Comparison of ENCODE assay signal across 2 cellular contexts in genomic region chr3:170267793-170268192, GRCh38.
A peak's percentile ranks its signal among the peaks of the same experiment; 100 is the strongest.
TF ChIP-seq lines count a peak whose summit lies in the region.

No MANE protein-coding gene starts in this region.

TF ChIP-seq in liver, 16 proteins besides CTCF, POLR2A, EP300 and RAD21 (continued from another document):
- TF ChIP-seq RXRA (IDR thresholded peaks at IDR 0.05) (peak in 1 of 2 donors; percentile 26), EGR1 (IDR thresholded peaks at IDR 0.05; ENCODE audit: low read depth in 2 of 2) (no peak), REST (IDR thresholded peaks at IDR 0.05) (no peak)
- TF ChIP-seq, protein P1, sequence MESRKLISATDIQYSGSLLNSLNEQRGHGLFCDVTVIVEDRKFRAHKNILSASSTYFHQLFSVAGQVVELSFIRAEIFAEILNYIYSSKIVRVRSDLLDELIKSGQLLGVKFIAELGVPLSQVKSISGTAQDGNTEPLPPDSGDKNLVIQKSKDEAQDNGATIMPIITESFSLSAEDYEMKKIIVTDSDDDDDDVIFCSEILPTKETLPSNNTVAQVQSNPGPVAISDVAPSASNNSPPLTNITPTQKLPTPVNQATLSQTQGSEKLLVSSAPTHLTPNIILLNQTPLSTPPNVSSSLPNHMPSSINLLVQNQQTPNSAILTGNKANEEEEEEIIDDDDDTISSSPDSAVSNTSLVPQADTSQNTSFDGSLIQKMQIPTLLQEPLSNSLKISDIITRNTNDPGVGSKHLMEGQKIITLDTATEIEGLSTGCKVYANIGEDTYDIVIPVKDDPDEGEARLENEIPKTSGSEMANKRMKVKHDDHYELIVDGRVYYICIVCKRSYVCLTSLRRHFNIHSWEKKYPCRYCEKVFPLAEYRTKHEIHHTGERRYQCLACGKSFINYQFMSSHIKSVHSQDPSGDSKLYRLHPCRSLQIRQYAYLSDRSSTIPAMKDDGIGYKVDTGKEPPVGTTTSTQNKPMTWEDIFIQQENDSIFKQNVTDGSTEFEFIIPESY (IDR thresholded peaks at IDR 0.05): no peak
TF ChIP-seq in liver: peak in this region for 5.

TF ChIP-seq in HepG2, 621 proteins besides CTCF, POLR2A, EP300 and RAD21 (continued from another document):
- TF ChIP-seq, protein P2, sequence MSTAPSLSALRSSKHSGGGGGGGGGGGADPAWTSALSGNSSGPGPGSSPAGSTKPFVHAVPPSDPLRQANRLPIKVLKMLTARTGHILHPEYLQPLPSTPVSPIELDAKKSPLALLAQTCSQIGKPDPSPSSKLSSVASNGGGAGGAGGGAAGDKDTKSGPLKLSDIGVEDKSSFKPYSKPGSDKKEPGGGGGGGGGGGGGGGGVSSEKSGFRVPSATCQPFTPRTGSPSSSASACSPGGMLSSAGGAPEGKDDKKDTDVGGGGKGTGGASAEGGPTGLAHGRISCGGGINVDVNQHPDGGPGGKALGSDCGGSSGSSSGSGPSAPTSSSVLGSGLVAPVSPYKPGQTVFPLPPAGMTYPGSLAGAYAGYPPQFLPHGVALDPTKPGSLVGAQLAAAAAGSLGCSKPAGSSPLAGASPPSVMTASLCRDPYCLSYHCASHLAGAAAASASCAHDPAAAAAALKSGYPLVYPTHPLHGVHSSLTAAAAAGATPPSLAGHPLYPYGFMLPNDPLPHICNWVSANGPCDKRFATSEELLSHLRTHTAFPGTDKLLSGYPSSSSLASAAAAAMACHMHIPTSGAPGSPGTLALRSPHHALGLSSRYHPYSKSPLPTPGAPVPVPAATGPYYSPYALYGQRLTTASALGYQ (CRISPR knock-in tag; IDR thresholded peaks at IDR 0.05): no peak
